Comparison of ENCODE assay signal across 8 cellular contexts in the genomic region with DNA sequence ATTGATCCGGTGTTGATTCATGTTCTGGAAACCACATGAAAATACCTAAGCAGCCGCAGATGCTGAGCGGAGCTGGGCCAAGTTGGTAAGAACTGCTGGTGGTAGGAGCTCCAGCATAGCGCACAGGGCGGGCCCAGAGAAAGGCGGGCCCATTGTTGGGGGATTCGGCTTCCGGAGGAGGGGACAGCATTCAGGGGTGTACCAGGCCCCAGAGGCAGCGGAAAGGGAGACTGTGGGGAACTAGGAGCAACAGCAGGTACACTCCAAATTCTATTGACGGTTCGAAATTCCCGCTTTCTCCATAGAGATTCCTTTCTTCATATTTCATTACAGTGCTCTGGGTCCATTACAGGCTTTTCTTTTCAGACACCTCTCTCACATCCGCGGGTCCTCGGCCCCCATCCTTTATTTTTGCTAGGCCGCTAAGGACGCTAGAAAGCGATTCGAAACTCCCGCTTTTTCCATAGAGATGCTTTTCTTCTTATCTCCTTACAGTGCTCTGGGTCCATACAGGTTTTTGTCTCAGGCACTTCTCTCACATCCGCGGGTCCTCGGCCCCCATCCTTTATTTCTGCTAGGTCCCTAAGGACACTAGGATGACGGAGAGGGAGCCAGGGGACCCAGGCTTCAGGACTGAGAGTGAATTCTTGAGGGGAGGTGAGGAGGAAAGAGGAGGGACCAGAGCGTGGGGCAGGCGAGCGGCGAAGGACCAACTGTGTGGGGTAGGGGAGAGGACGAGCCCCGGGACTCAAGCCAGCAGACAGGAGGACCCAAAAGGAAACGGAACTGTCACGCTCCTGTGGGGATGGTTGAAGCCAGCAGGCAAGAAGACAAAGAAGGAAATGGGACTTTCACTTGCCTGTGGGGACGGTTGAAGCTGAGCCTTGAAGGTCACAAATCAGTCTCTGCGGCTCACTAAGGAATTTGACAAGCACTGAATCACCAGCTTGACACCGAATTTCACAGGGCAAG. TPM values are rescaled to one million over a fixed set of nuclear protein-coding genes. Genes with fewer than 3 reads are reported as not detected.
DNase-seq lines count a peak whose midpoint lies in the region; ATAC-seq and TF ChIP-seq lines count a peak whose summit lies in the region.

A gene with protein sequence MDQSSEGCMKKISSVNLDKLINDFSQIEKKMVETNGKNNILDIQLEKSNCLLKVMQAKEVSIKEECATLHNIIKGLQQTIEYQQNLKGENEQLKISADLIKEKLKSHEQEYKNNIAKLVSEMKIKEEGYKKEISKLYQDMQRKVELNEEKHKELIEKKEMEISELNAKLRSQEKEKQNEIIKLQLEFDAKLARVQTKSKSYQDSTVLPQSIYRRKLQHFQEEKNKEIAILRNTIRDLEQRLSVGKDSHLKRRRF (plus strand): TSS at position 189 of the 972 bp plus-strand sequence. CDS start 2,304 bp downstream, outside the sequence.

- no peaks in the 10 kb centered on the region for H3K9me3 ChIP-seq in hepatocyte (ENCODE audit: low read depth)

- H3K79me2 ChIP-seq in hepatocyte = no peaks in the 10 kb centered on the region

- 53% methylated on average over 35 of the region's 35 CpGs for WGBS in hepatocyte (ENCODE audit: low lambda C conversion rate, missing lambda C conversion rate)

- DNase-seq in ELF-1 (ENCODE audit: low read depth, low spot score) = peak; percentile 8
- DNase-seq in OCI-M1 (lab: John Stamatoyannopoulos, UW) = peak; percentile 54
- peak; percentile 67 for DNase-seq in activated naive CD4-positive, alpha-beta T cell treated with anti-CD3 and anti-CD28 coated beads, Interleukin-2, amount 50 U/mL, for 16 hours
- DNase-seq in hepatocyte (ENCODE audit: low spot score) = no peak
- DNase-seq in stimulated activated CD4-positive, alpha-beta T cell treated with anti-CD3 and anti-CD28 coated beads, Interleukin-1b, Interleukin-23, amount 100 ng/mL, for 24 hours (ENCODE audit: low read depth in 4 of 4, low spot score in 1 of 4) = peak; percentile 12 to 42 (median 32)
- DNase-seq in cerebellar cortex (ENCODE audit: low spot score) = no peak
- DNase-seq in T1000 (lab: John Stamatoyannopoulos, UW) = no peak

- H3K4me2 ChIP-seq in hepatocyte = peak within 1 kb of the TSS; percentile 72

- H4K20me1 ChIP-seq in hepatocyte (ENCODE audit: insufficient read depth, poor library complexity, severe bottlenecking) = no peaks in the 10 kb centered on the region

- H3K9me2 ChIP-seq in hepatocyte (replicated peaks; ENCODE audit: insufficient read depth) = no peaks in the 10 kb centered on the region

- H3K4me3 ChIP-seq in hepatocyte = no peak within 1 kb of the TSS

- no peak within 1 kb of the TSS for H3K27ac ChIP-seq in hepatocyte

- H2AFZ ChIP-seq in hepatocyte = peak within 1 kb of the TSS; percentile 44

- no peaks in the 10 kb centered on the region for H3K36me3 ChIP-seq in hepatocyte (replicated peaks; ENCODE audit: insufficient read depth, low read depth)

- no peaks in the 10 kb centered on the region for H3K4me1 ChIP-seq in hepatocyte (ENCODE audit: insufficient read depth)

- H3K27me3 ChIP-seq in hepatocyte = no peaks in the 10 kb centered on the region

- ATAC-seq in HG02571 (IDR thresholded peaks at IDR 0.05; ENCODE audit: unreplicated experiment) = peak; percentile 91

- TF ChIP-seq CTCF in hepatocyte (IDR thresholded peaks at IDR 0.05; ENCODE audit: poor library complexity) = no peak

RNA-seq across cellular contexts. Expression of the gene that starts here (rescaled TPM):
- total RNA-seq in hepatocyte = 1.8 and 2.0 TPM in 2 replicates
- polyA plus RNA-seq in hepatocyte = 26.4 and 46.1 TPM in 2 replicates

Comparison
In these comparisons a context has a peak if more than half of its experiments do, and no peak if none do; other contexts are left out.
1. DNase-seq: peak in ELF-1 (single experiment), OCI-M1 (single experiment), activated naive CD4-positive, alpha-beta T cell treated with anti-CD3 and anti-CD28 coated beads, Interleukin-2, amount 50 U/mL, for 16 hours (single experiment) and stimulated activated CD4-positive, alpha-beta T cell treated with anti-CD3 and anti-CD28 coated beads, Interleukin-1b, Interleukin-23, amount 100 ng/mL, for 24 hours (4 of 4); none in hepatocyte (single experiment), cerebellar cortex (single experiment) and T1000 (single experiment).